ENCODE assay signal across 18 cellular contexts in the genomic region with DNA sequence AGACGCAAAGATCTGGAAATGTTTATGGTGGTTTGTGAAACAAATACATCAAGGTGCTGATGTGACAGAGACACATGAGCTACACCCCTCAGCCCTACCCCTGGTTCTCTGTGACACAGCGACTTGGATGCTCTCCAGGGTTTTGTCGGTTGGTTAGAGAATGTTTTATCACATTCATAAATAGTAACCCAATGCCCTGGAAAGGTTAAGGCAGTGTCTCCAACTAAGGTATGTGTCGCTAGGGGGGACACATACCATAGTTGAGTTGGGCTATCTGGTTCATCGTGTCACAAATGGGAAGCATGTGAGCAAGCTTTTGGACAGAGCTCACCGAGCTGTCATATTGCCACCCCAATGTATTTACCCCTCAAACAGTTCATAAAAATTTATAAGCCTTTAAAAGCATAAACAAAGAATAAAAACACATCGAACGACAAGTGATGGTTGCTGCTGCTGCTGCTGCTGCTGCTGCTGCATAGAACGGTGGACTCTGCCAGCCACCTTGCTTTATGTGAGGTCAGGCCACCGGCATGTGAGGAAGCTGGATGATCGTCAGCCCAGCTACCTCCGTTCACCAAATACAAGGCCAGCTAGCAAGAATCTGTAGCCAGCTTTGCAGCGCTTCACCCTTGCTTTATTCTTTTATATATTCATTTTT. TPM values are rescaled to one million over a fixed set of nuclear protein-coding genes. Genes with fewer than 3 reads are reported as not detected.
DNase-seq lines count a peak whose midpoint lies in the region; ATAC-seq, FAIRE-seq and TF ChIP-seq lines count a peak whose summit lies in the region.
"Had no signal": no experiment of that assay in that cellular context is flagged by ENCODE, and none has a peak within 500 bp of the region (broad histone marks: within the 10 kb centered on the region; RNA-seq: fewer than 3 reads in every experiment).

No MANE protein-coding gene starts in this region.

- no peaks in the 10 kb centered on the region for H3K36me3 ChIP-seq in neuron (ENCODE audit: insufficient read depth, low read length)

- H3K4me1 ChIP-seq in neuron (ENCODE audit: insufficient read depth, low read length): peaks cover 47% of the 10 kb centered on the region

- H3K9me3 ChIP-seq in neuron (ENCODE audit: low read length): no peaks in the 10 kb centered on the region

- no peak for ATAC-seq in HG02623 (IDR thresholded peaks at IDR 0.05; ENCODE audit: unreplicated experiment)
- ATAC-seq: activated naive CD4-positive, alpha-beta T cell treated with anti-CD3 and anti-CD28 coated beads, Interleukin-2, amount 50 U/mL, for 72 hours; K562 had no signal

- no peak for FAIRE-seq in GM12892 (lab: Jason Lieb, UNC)
- FAIRE-seq: K562, kidney, TTC549 had no signal

- no peak for TF ChIP-seq POLR2A in GM12892 (IDR thresholded peaks at IDR 0.05; ENCODE audit: low read depth, low read length)

- no peaks in the 10 kb centered on the region for H3K27me3 ChIP-seq in neuron (ENCODE audit: insufficient read depth, low read length)

- no peak overlapping the region for H2AFZ ChIP-seq in neuron (ENCODE audit: low read depth, low read length)

- H3K4me3 ChIP-seq in neuron (ENCODE audit: low read length): peak overlapping the region; percentile 48
- H3K4me3 ChIP-seq: K562 had no signal

- DNase-seq in DMS79 (lab: John Stamatoyannopoulos, UW): peak; percentile 10
- peak; percentile 13 for DNase-seq in NCI-H1694 treated with DMSO at 0.1 percent for 48 hours (lab: John Stamatoyannopoulos, UW)
- DNase-seq in globus pallidus (ENCODE audit: low spot score): peak; percentile 66
- DNase-seq in GM12892 (ENCODE audit: insufficient read length): no peak
- DNase-seq in mesenteric fat pad (ENCODE audit: low spot score): no peak
- DNase-seq in NOMO-1 (lab: John Stamatoyannopoulos, UW; ENCODE audit: unreplicated experiment in 2 of 2): no peak
- DNase-seq: cortex of kidney; GF-D8; kidney; NCI-H510A treated with DMSO at 0.1 percent for 48 hours; SHP77; stimulated activated CD4-positive, alpha-beta T cell treated with anti-CD3 and anti-CD28 coated beads, Interleukin-2, amount 100 ng/mL, for 48 hours had no signal

RNA-seq across cellular contexts. Expression of a gene that starts 55.9 kb away (rescaled TPM):
- polyA plus RNA-seq in GM12892 (2012; ENCODE audit: missing spikeins): 0.08 TPM
- total RNA-seq in mesenteric fat pad: 6.2 TPM
- total RNA-seq: activated naive CD4-positive, alpha-beta T cell treated with anti-CD3 and anti-CD28 coated beads, Interleukin-2, amount 50 U/mL, for 72 hours; B cell; K562 had no signal
- polyA plus RNA-seq: K562 had no signal

Comparison
In these comparisons a context has a peak if more than half of its experiments do, and no peak if none do; other contexts are left out.
1. DNase-seq: peak in DMS79 (single experiment), NCI-H1694 treated with DMSO at 0.1 percent for 48 hours (single experiment) and globus pallidus (single experiment); none in GM12892 (single experiment), mesenteric fat pad (single experiment) and NOMO-1 (0 of 2).